8 cellular contexts compared by ENCODE assay signal in genomic region chr4:51844157-51845054, GRCh38. TPM values are rescaled to one million over a fixed set of nuclear protein-coding genes. Genes with fewer than 3 reads are reported as not detected.
A peak's percentile ranks its signal among the peaks of the same experiment; 100 is the strongest.
DNase-seq lines count a peak whose midpoint lies in the region; ATAC-seq, FAIRE-seq and TF ChIP-seq lines count a peak whose summit lies in the region.

No MANE protein-coding gene starts in this region.

- no peak for TF ChIP-seq CTCF in BE2C (IDR thresholded peaks at IDR 0.05; ENCODE audit: low read depth, low read length)

- FAIRE-seq in GM19239 (lab: Jason Lieb, UNC): peak; percentile 87

- H3K27ac Mint-ChIP-seq in activated CD4-positive, alpha-beta T cell treated with anti-CD3 and anti-CD28 coated beads, Interleukin-2, amount 10 ng/mL, durations not matched to agents 24 days and 14 days: peak overlapping the region; percentile 93

- peak overlapping the region; percentile 66 for H3K4me3 ChIP-seq in BE2C (ENCODE audit: low read depth, low read length)

- peak; percentile 37 for ATAC-seq in HG03442 (IDR thresholded peaks at IDR 0.05; ENCODE audit: unreplicated experiment)
- ATAC-seq in left lobe of liver: peak; percentile 67

- H3K4me1 ChIP-seq in BE2C: no peaks in the 10 kb centered on the region

- H3K4me3 Mint-ChIP-seq in activated CD4-positive, alpha-beta T cell treated with anti-CD3 and anti-CD28 coated beads, Interleukin-2, amount 10 ng/mL, durations not matched to agents 24 days and 14 days: peak overlapping the region; percentile 94

- intact Hi-C loops in activated CD4-positive, alpha-beta T cell treated with anti-CD3 and anti-CD28 coated beads, Interleukin-2, amount 10 ng/mL, durations not matched to agents 24 days and 14 days (cut with micrococcal nuclease): loop anchor here (1.0 to 5.0 kb wide), 3 partner anchors 813 to 1523 kb away; partner anchors contain the start of genes SCFD2 and USP46

- H3K36me3 ChIP-seq in BE2C: no peaks in the 10 kb centered on the region

- H3K27me3 Mint-ChIP-seq in activated CD4-positive, alpha-beta T cell treated with anti-CD3 and anti-CD28 coated beads, Interleukin-2, amount 10 ng/mL, durations not matched to agents 24 days and 14 days: peaks cover 8% of the 10 kb centered on the region

- peaks cover 10% of the 10 kb centered on the region for H3K36me3 Mint-ChIP-seq in activated CD4-positive, alpha-beta T cell treated with anti-CD3 and anti-CD28 coated beads, Interleukin-2, amount 10 ng/mL, durations not matched to agents 24 days and 14 days (ENCODE audit: low read depth)

- no peaks in the 10 kb centered on the region for H3K9me3 Mint-ChIP-seq in activated CD4-positive, alpha-beta T cell treated with anti-CD3 and anti-CD28 coated beads, Interleukin-2, amount 10 ng/mL, durations not matched to agents 24 days and 14 days

- H3K27me3 ChIP-seq in BE2C: no peaks in the 10 kb centered on the region

- DNase-seq in BE2C (peak; percentile 96), GM19239 (ENCODE audit: insufficient read length, low spot score) (peak; percentile 65), NCI-H510A treated with DMSO at 0.1 percent for 48 hours (lab: John Stamatoyannopoulos, UW) (peak; percentile 77), dedifferentiated amniotic fluid mesenchymal stem cell (ENCODE audit: extremely low spot score) (peak; percentile 83), left lobe of liver (ENCODE audit: low spot score) (peak; percentile 96)
- peak; percentile 94 for DNase-seq in activated CD4-positive, alpha-beta T cell treated with anti-CD3 and anti-CD28 coated beads, Interleukin-2, amount 10 ng/mL, durations not matched to agents 24 days and 14 days
- DNase-seq in stimulated activated CD4-positive, alpha-beta T cell treated with anti-CD3 and anti-CD28 coated beads, Interleukin-2, amount 100 ng/mL, for 4 hours (ENCODE audit: low read depth): peak; percentile 71

- peaks cover 21% of the 10 kb centered on the region for H3K4me1 Mint-ChIP-seq in activated CD4-positive, alpha-beta T cell treated with anti-CD3 and anti-CD28 coated beads, Interleukin-2, amount 10 ng/mL, durations not matched to agents 24 days and 14 days

- H3K9me3 ChIP-seq in BE2C: no peaks in the 10 kb centered on the region

RNA-seq across cellular contexts. Expression of gene DCUN1D4, which starts 1.5 kb away (rescaled TPM):
- polyA plus RNA-seq in BE2C (2012; ENCODE audit: insufficient read depth, insufficient read length, low read depth): 25.6 TPM
- total RNA-seq in activated CD4-positive, alpha-beta T cell treated with anti-CD3 and anti-CD28 coated beads, Interleukin-2, amount 10 ng/mL, durations not matched to agents 24 days and 14 days: 33.5 and 34.3 TPM in 2 replicates
- total RNA-seq in left lobe of liver: 43.8 TPM

Comparison
In these comparisons a context has a peak if more than half of its experiments do, and no peak if none do; other contexts are left out.
1. Peak in every context shown above with its lines: DNase-seq, ATAC-seq and H3K4me3 ChIP-seq.